In genomic region chr11:76841923-76842452, GRCh38 we compare ENCODE assay signal across 1 cellular context.
TF ChIP-seq lines count a peak whose summit lies in the region.

No MANE protein-coding gene starts in this region.

TF ChIP-seq in K562, 482 proteins besides CTCF, POLR2A, EP300 and RAD21:
- TF ChIP-seq DEAF1 (CRISPR knock-in tag; IDR thresholded peaks at IDR 0.05) = no peak
- no peak for TF ChIP-seq KAT7 (CRISPR knock-in tag; IDR thresholded peaks at IDR 0.05; ENCODE audit: borderline replicate concordance)
- no peak for TF ChIP-seq NFYB (IDR thresholded peaks at IDR 0.05; ENCODE audit: extremely low read depth, insufficient read length)
